In genomic region chr5:177230660-177231059, GRCh38 we compare ENCODE assay signal across 1 cellular context.
TF ChIP-seq lines count a peak whose summit lies in the region.

No MANE protein-coding gene starts in this region.

TF ChIP-seq in WTC11, 78 proteins besides CTCF, POLR2A, EP300 and RAD21 (continued from another document):
- TF ChIP-seq, protein P1, sequence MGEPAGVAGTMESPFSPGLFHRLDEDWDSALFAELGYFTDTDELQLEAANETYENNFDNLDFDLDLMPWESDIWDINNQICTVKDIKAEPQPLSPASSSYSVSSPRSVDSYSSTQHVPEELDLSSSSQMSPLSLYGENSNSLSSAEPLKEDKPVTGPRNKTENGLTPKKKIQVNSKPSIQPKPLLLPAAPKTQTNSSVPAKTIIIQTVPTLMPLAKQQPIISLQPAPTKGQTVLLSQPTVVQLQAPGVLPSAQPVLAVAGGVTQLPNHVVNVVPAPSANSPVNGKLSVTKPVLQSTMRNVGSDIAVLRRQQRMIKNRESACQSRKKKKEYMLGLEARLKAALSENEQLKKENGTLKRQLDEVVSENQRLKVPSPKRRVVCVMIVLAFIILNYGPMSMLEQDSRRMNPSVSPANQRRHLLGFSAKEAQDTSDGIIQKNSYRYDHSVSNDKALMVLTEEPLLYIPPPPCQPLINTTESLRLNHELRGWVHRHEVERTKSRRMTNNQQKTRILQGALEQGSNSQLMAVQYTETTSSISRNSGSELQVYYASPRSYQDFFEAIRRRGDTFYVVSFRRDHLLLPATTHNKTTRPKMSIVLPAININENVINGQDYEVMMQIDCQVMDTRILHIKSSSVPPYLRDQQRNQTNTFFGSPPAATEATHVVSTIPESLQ (CRISPR knock-in tag; IDR thresholded peaks at IDR 0.05), result no peak
- TF ChIP-seq, protein P2, sequence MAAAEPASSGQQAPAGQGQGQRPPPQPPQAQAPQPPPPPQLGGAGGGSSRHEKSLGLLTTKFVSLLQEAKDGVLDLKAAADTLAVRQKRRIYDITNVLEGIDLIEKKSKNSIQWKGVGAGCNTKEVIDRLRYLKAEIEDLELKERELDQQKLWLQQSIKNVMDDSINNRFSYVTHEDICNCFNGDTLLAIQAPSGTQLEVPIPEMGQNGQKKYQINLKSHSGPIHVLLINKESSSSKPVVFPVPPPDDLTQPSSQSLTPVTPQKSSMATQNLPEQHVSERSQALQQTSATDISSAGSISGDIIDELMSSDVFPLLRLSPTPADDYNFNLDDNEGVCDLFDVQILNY (CRISPR knock-in tag; IDR thresholded peaks at IDR 0.05), result no peak
- no peak for TF ChIP-seq PRRX2 (CRISPR knock-in tag; IDR thresholded peaks at IDR 0.05)
